In the genomic region with DNA sequence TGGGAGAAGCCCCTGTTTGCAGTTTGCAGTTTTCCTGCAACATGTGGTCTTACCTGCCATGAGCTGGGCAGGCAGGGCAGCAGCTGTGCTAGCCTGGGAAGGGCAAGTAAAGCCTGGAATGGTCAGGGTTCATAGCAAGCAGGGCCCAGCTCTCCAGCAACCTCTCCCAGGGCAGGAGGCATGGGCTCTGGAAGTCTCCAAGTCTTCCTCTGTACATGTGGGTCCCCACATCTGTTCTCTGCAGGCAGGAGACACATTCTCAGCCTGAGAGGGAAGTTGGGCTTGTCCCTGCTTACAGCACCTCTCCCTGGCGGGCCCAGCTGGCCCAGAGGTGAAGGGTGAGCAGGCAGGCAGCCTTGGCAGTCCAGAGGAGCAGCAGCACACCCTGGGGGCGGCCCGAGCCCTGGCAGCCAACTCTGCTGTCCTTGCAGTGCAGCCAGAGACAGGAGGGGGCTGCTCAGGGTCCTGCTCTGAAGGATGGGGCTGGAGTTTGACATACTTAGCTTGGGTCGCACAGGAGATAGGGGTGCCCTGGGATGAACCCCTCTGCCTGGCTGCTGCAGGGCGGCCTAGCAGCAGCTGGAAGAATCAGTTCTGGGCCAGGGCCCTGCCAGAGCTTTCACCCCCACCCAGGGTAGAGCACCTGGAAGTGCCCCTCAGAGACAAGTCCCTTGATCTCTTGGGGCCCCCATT, we compare ENCODE assay signal across 8 cellular contexts.
DNase-seq lines count a peak whose midpoint lies in the region; ATAC-seq and TF ChIP-seq lines count a peak whose summit lies in the region.

No MANE protein-coding gene starts in this region.

- H3F3A ChIP-seq in GM23338 (replicated peaks; ENCODE audit: low read depth): no peaks in the 10 kb centered on the region

- no peak overlapping the region for H3K4me2 ChIP-seq in GM23338

- TF ChIP-seq CTCF in GM23338 (conservative IDR thresholded peaks at IDR 0.05; ENCODE audit: low read depth in 2 of 2): peak; percentile 72 to 96
- peak in 12 of 56 donors; percentile 9 to 36 (median 16) for TF ChIP-seq CTCF in dorsolateral prefrontal cortex (IDR thresholded peaks at IDR 0.05 in 54 of 56, conservative IDR thresholded peaks at IDR 0.05 in 2 of 56; ENCODE audit: low read depth in 1 of 56, partially characterized antibody in 56 of 56)

- H3K36me3 ChIP-seq in GM23338 (ENCODE audit: insufficient read depth): no peaks in the 10 kb centered on the region

- peak; percentile 98 for ATAC-seq in GM23338
- ATAC-seq in HG02798 (IDR thresholded peaks at IDR 0.05; ENCODE audit: poor library complexity, unreplicated experiment): no peak

- H3K27ac ChIP-seq in GM23338 (ENCODE audit: low read depth) (no peak overlapping the region), dorsolateral prefrontal cortex (no peak overlapping the region)

- no peaks in the 10 kb centered on the region for H3K27me3 ChIP-seq in GM23338 (ENCODE audit: insufficient read depth)
- peaks cover 0 to 10% (median 0%) of the 10 kb centered on the region in 45 donors for H3K27me3 ChIP-seq in dorsolateral prefrontal cortex

- 0 out of 3 replicates have a peak, but pooled peaks cover under 1% of the 10 kb centered on the region for H3K9me3 Mint-ChIP-seq in GM23338

- no peak overlapping the region for H3K4me3 Mint-ChIP-seq in GM23338

- H3K4me1 ChIP-seq in GM23338 (ENCODE audit: insufficient read depth): no peaks in the 10 kb centered on the region

- H3K4me1 Mint-ChIP-seq in GM23338: peaks cover 5% of the 10 kb centered on the region; the same call in 1 of the 3 replicates

- H3K27ac Mint-ChIP-seq in GM23338: no peak overlapping the region

- no peak overlapping the region for H2AFZ ChIP-seq in GM23338

- no peaks in the 10 kb centered on the region for H4K20me1 ChIP-seq in GM23338 (replicated peaks; ENCODE audit: insufficient read depth)

- H3K9me2 ChIP-seq in GM23338 (ENCODE audit: insufficient read depth): no peaks in the 10 kb centered on the region

- no peaks in the 10 kb centered on the region for H3K36me3 Mint-ChIP-seq in GM23338 (ENCODE audit: low read depth)

- intact Hi-C loops in dorsolateral prefrontal cortex (cut with DNase I): no loop called here

- peak; percentile 50 for DNase-seq in AG08395 (ENCODE audit: low spot score)
- DNase-seq in GM23338 (ENCODE audit: low spot score): peak; percentile 86
- DNase-seq in SK-N-DZ (ENCODE audit: low spot score): peak; percentile 85
- DNase-seq in glomerular visceral epithelial cell (ENCODE audit: extremely low spot score): peak; percentile 49
- peak; percentile 45 for DNase-seq in renal cortical epithelial cell (ENCODE audit: low read depth)
- no peak for DNase-seq in dorsolateral prefrontal cortex
- DNase-seq in NCI-H1105 (lab: John Stamatoyannopoulos, UW): no peak

- H3K27me3 Mint-ChIP-seq in GM23338 (ENCODE audit: insufficient read depth, low read depth, poor library complexity): peaks cover 8% of the 10 kb centered on the region

- no peak overlapping the region for H3K4me3 ChIP-seq in GM23338
- H3K4me3 ChIP-seq in dorsolateral prefrontal cortex: no peak overlapping the region

- no peaks in the 10 kb centered on the region for H3K79me2 ChIP-seq in GM23338 (replicated peaks; ENCODE audit: insufficient read depth)

TF ChIP-seq in GM23338, 12 proteins besides CTCF, POLR2A, EP300 and RAD21:
- no peak for TF ChIP-seq JUNB (IDR thresholded peaks at IDR 0.05; ENCODE audit: unreplicated experiment)
- TF ChIP-seq, protein P1, sequence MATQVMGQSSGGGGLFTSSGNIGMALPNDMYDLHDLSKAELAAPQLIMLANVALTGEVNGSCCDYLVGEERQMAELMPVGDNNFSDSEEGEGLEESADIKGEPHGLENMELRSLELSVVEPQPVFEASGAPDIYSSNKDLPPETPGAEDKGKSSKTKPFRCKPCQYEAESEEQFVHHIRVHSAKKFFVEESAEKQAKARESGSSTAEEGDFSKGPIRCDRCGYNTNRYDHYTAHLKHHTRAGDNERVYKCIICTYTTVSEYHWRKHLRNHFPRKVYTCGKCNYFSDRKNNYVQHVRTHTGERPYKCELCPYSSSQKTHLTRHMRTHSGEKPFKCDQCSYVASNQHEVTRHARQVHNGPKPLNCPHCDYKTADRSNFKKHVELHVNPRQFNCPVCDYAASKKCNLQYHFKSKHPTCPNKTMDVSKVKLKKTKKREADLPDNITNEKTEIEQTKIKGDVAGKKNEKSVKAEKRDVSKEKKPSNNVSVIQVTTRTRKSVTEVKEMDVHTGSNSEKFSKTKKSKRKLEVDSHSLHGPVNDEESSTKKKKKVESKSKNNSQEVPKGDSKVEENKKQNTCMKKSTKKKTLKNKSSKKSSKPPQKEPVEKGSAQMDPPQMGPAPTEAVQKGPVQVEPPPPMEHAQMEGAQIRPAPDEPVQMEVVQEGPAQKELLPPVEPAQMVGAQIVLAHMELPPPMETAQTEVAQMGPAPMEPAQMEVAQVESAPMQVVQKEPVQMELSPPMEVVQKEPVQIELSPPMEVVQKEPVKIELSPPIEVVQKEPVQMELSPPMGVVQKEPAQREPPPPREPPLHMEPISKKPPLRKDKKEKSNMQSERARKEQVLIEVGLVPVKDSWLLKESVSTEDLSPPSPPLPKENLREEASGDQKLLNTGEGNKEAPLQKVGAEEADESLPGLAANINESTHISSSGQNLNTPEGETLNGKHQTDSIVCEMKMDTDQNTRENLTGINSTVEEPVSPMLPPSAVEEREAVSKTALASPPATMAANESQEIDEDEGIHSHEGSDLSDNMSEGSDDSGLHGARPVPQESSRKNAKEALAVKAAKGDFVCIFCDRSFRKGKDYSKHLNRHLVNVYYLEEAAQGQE (IDR thresholded peaks at IDR 0.05; ENCODE audit: unreplicated experiment): no peak
- TF ChIP-seq STAT1 (IDR thresholded peaks at IDR 0.05; ENCODE audit: unreplicated experiment): no peak
- TF ChIP-seq EZH2 (IDR thresholded peaks at IDR 0.05; ENCODE audit: low read depth, unreplicated experiment): no peak
- TF ChIP-seq, protein P2, sequence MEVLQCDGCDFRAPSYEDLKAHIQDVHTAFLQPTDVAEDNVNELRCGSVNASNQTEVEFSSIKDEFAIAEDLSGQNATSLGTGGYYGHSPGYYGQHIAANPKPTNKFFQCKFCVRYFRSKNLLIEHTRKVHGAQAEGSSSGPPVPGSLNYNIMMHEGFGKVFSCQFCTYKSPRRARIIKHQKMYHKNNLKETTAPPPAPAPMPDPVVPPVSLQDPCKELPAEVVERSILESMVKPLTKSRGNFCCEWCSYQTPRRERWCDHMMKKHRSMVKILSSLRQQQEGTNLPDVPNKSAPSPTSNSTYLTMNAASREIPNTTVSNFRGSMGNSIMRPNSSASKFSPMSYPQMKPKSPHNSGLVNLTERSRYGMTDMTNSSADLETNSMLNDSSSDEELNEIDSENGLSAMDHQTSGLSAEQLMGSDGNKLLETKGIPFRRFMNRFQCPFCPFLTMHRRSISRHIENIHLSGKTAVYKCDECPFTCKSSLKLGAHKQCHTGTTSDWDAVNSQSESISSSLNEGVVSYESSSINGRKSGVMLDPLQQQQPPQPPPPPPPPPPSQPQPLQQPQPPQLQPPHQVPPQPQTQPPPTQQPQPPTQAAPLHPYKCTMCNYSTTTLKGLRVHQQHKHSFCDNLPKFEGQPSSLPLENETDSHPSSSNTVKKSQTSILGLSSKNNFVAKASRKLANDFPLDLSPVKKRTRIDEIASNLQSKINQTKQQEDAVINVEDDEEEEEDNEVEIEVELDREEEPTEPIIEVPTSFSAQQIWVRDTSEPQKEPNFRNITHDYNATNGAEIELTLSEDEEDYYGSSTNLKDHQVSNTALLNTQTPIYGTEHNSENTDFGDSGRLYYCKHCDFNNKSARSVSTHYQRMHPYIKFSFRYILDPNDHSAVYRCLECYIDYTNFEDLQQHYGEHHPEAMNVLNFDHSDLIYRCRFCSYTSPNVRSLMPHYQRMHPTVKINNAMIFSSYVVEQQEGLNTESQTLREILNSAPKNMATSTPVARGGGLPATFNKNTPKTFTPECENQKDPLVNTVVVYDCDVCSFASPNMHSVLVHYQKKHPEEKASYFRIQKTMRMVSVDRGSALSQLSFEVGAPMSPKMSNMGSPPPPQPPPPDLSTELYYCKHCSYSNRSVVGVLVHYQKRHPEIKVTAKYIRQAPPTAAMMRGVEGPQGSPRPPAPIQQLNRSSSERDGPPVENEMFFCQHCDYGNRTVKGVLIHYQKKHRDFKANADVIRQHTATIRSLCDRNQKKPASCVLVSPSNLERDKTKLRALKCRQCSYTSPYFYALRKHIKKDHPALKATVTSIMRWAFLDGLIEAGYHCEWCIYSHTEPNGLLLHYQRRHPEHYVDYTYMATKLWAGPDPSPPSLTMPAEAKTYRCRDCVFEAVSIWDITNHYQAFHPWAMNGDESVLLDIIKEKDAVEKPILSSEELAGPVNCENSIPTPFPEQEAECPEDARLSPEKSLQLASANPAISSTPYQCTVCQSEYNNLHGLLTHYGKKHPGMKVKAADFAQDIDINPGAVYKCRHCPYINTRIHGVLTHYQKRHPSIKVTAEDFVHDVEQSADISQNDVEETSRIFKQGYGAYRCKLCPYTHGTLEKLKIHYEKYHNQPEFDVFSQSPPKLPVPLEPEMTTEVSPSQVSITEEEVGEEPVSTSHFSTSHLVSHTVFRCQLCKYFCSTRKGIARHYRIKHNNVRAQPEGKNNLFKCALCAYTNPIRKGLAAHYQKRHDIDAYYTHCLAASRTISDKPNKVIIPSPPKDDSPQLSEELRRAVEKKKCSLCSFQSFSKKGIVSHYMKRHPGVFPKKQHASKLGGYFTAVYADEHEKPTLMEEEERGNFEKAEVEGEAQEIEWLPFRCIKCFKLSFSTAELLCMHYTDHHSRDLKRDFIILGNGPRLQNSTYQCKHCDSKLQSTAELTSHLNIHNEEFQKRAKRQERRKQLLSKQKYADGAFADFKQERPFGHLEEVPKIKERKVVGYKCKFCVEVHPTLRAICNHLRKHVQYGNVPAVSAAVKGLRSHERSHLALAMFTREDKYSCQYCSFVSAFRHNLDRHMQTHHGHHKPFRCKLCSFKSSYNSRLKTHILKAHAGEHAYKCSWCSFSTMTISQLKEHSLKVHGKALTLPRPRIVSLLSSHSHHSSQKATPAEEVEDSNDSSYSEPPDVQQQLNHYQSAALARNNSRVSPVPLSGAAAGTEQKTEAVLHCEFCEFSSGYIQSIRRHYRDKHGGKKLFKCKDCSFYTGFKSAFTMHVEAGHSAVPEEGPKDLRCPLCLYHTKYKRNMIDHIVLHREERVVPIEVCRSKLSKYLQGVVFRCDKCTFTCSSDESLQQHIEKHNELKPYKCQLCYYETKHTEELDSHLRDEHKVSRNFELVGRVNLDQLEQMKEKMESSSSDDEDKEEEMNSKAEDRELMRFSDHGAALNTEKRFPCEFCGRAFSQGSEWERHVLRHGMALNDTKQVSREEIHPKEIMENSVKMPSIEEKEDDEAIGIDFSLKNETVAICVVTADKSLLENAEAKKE (CRISPR knock-in tag; IDR thresholded peaks at IDR 0.05): no peak

Comparison
In these comparisons a context has a peak if more than half of its experiments do, and no peak if none do; other contexts are left out.
1. DNase-seq: peak in AG08395 (single experiment), GM23338 (single experiment), SK-N-DZ (single experiment), glomerular visceral epithelial cell (single experiment) and renal cortical epithelial cell (single experiment); none in dorsolateral prefrontal cortex (0 of 10) and NCI-H1105 (single experiment).